Comparison of ENCODE assay signal across 10 cellular contexts in genomic region chr4:61202100-61202637, GRCh38. TPM values are rescaled to one million over a fixed set of nuclear protein-coding genes. Genes with fewer than 3 reads are reported as not detected.
DNase-seq lines count a peak whose midpoint lies in the region; ATAC-seq and TF ChIP-seq lines count a peak whose summit lies in the region.
"Had no signal": no experiment of that assay in that cellular context is flagged by ENCODE, and none has a peak within 500 bp of the region (broad histone marks: within the 10 kb centered on the region; RNA-seq: fewer than 3 reads in every experiment).

No MANE protein-coding gene starts in this region.

- H3K36me3 ChIP-seq in left lung = no peaks in the 10 kb centered on the region
- no peaks in the 10 kb centered on the region for H3K36me3 ChIP-seq in thoracic aorta

- H3K4me1 ChIP-seq in left lung (peaks cover 0 to 4% of the 10 kb centered on the region in 2 donors), thoracic aorta (ENCODE audit: control insufficient read depth in 1 of 2, low read depth in 2 of 2) (peaks cover 10 to 15% of the 10 kb centered on the region in 2 donors)

- peaks cover 2% of the 10 kb centered on the region for H3K4me1 Mint-ChIP-seq in activated T-cell treated with anti-CD3 and anti-CD28 coated beads, Interleukin-2, amount 50 U/mL, for 4 hours (ENCODE audit: low read depth)

- H3K27ac ChIP-seq in left lung (no peak overlapping the region), thoracic aorta (peak overlapping the region; percentile 16 to 23)
- H3K27ac ChIP-seq: epithelial cell of prostate, GM23248 had no signal

- H3K9me3 ChIP-seq in left lung = no peaks in the 10 kb centered on the region
- H3K9me3 ChIP-seq in thoracic aorta = no peaks in the 10 kb centered on the region

- DNase-seq in NCI-H1417 (lab: John Stamatoyannopoulos, UW) = peak; percentile 33 to 76 (median 73)
- DNase-seq in NCI-H1417 treated with DMSO at 0.1 percent for 48 hours (lab: John Stamatoyannopoulos, UW) = no peak
- DNase-seq in cerebellar cortex (ENCODE audit: low spot score) = peak; percentile 36
- DNase-seq in left lung = peak in 1 of 2 donors; percentile 83
- no peak for DNase-seq in thoracic aorta (ENCODE audit: low spot score)
- DNase-seq in NK-92 (lab: John Stamatoyannopoulos, UW; ENCODE audit: unreplicated experiment) = no peak
- DNase-seq in activated T-cell treated with anti-CD3 and anti-CD28 coated beads, Interleukin-2, amount 50 U/mL, for 4 hours = no peak
- DNase-seq: GM23248 had no signal

- no peak for TF ChIP-seq CTCF in left lung (IDR thresholded peaks at IDR 0.05)
- no peak for TF ChIP-seq CTCF in thoracic aorta (IDR thresholded peaks at IDR 0.05)

- H3K36me3 Mint-ChIP-seq in activated T-cell treated with anti-CD3 and anti-CD28 coated beads, Interleukin-2, amount 50 U/mL, for 4 hours (ENCODE audit: insufficient read depth) = no peaks in the 10 kb centered on the region

- H3K9me3 Mint-ChIP-seq in activated T-cell treated with anti-CD3 and anti-CD28 coated beads, Interleukin-2, amount 50 U/mL, for 4 hours = peaks cover 9% of the 10 kb centered on the region

- H3K27me3 Mint-ChIP-seq in activated T-cell treated with anti-CD3 and anti-CD28 coated beads, Interleukin-2, amount 50 U/mL, for 4 hours (ENCODE audit: low read depth) = peaks cover 43% of the 10 kb centered on the region

- ATAC-seq in left lung (peak; percentile 5), thoracic aorta (ENCODE audit: insufficient number of reproducible peaks, low FRiP score, low read depth) (no peak), HG03432 (IDR thresholded peaks at IDR 0.05; ENCODE audit: unreplicated experiment) (no peak)
- ATAC-seq in activated T-cell treated with anti-CD3 and anti-CD28 coated beads, Interleukin-2, amount 50 U/mL, for 4 hours = no peak

- peaks cover 43 to 55% of the 10 kb centered on the region in 2 donors for H3K27me3 ChIP-seq in left lung
- H3K27me3 ChIP-seq in thoracic aorta (replicated peaks; ENCODE audit: insufficient read depth) = no peaks in the 10 kb centered on the region

- H3K4me3 Mint-ChIP-seq in activated T-cell treated with anti-CD3 and anti-CD28 coated beads, Interleukin-2, amount 50 U/mL, for 4 hours = no peak overlapping the region

- H3K4me3 ChIP-seq in left lung = peak overlapping the region; percentile 36 to 47
- H3K4me3 ChIP-seq in thoracic aorta = peak overlapping the region; percentile 92
- H3K4me3 ChIP-seq: GM23248 had no signal

- intact Hi-C loops in left lung (cut with DNase I) = no loop called here

RNA-seq across cellular contexts. Expression of gene ADGRL3, which starts 2.0 kb away (rescaled TPM):
- total RNA-seq in left lung (1 to 10 TPM; 2.7 to 8.0 TPM), thoracic aorta (10 to 100 TPM; 17.5 to 18.1 TPM)
- not detected for total RNA-seq in activated T-cell treated with anti-CD3 and anti-CD28 coated beads, Interleukin-2, amount 50 U/mL, for 4 hours
- total RNA-seq: GM23248 had no signal

Comparison
In these comparisons a context has a peak if more than half of its experiments do, and no peak if none do; other contexts are left out.
1. DNase-seq: peak in NCI-H1417 (3 of 3) and cerebellar cortex (single experiment); none in NCI-H1417 treated with DMSO at 0.1 percent for 48 hours (single experiment), thoracic aorta (single experiment), NK-92 (single experiment) and activated T-cell treated with anti-CD3 and anti-CD28 coated beads, Interleukin-2, amount 50 U/mL, for 4 hours (single experiment).
2. H3K27ac ChIP-seq: peak in thoracic aorta (2 of 2); none in left lung (0 of 2).